ENCODE assay signal across 10 cellular contexts in genomic region chr5:173016069-173016455, GRCh38. TPM values are rescaled to one million over a fixed set of nuclear protein-coding genes. Genes with fewer than 3 reads are reported as not detected.
DNase-seq lines count a peak whose midpoint lies in the region; ATAC-seq and TF ChIP-seq lines count a peak whose summit lies in the region.
"Had no signal": no experiment of that assay in that cellular context is flagged by ENCODE, and none has a peak within 500 bp of the region (broad histone marks: within the 10 kb centered on the region; RNA-seq: fewer than 3 reads in every experiment).

No MANE protein-coding gene starts in this region.

- peaks cover 11 to 27% of the 10 kb centered on the region in 2 donors for H3K4me1 ChIP-seq in muscle layer of duodenum (ENCODE audit: control insufficient read depth in 1 of 2, insufficient read depth in 2 of 2, low read length in 2 of 2)
- H3K4me1 ChIP-seq in transverse colon = peaks cover 0 to 41% (median 25%) of the 10 kb centered on the region in 4 donors

- intact Hi-C loops in transverse colon (cut with DNase I; ENCODE audit: low total_unique reads) = no loop called here

- H3K4me3 Mint-ChIP-seq in central memory CD8-positive, alpha-beta T cell = no peak overlapping the region

- TF ChIP-seq POLR2A in transverse colon (IDR thresholded peaks at IDR 0.05) = no peak

- no peaks in the 10 kb centered on the region for H3K27me3 ChIP-seq in muscle layer of duodenum (ENCODE audit: low read depth, low read length)
- no peaks in the 10 kb centered on the region for H3K27me3 ChIP-seq in transverse colon
- H3K27me3 ChIP-seq: BLaER1 treated with 17β-estradiol and CSF1 and Interleukin-3, amounts not matched to agents 10 nM and 100 nM had no signal

- DNase-seq in activated naive CD4-positive, alpha-beta T cell treated with anti-CD3 and anti-CD28 coated beads, Interleukin-2, amount 50 U/mL, for 72 hours (ENCODE audit: low spot score in 2 of 2) = no peak
- DNase-seq in activated naive CD4-positive, alpha-beta T cell (lab: John Stamatoyannopoulos, UW) = no peak
- no peak for DNase-seq in central memory CD8-positive, alpha-beta T cell (ENCODE audit: low spot score in 2 of 2)
- DNase-seq in transverse colon = no peak
- no peak for DNase-seq in SW480 (ENCODE audit: low spot score)
- no peak for DNase-seq in NCI-H2029 treated with DMSO at 0.1 percent for 48 hours (lab: John Stamatoyannopoulos, UW)
- DNase-seq: NCI-H524 had no signal

- in situ Hi-C loops in transverse colon (cut with MboI; ENCODE audit: low pct_ligation_motif_present in 1 of 4, low pct_unique_long_range_greater_than_20kb in 1 of 4, low sequenced_read_pairs in 3 of 4) = no loop called here

- H3K36me3 Mint-ChIP-seq in activated naive CD4-positive, alpha-beta T cell treated with anti-CD3 and anti-CD28 coated beads, Interleukin-2, amount 50 U/mL, for 72 hours = peaks cover 0 to 30% of the 10 kb centered on the region in 2 donors
- H3K36me3 Mint-ChIP-seq in central memory CD8-positive, alpha-beta T cell (ENCODE audit: insufficient read depth) = peaks cover 12% of the 10 kb centered on the region

- WGBS in transverse colon (ENCODE audit: low coverage in 1 of 2), 2 donors = 88 to 100% methylated on average over 1 to 6 of the region's 6 CpGs

- H3K9me3 ChIP-seq in muscle layer of duodenum (ENCODE audit: control insufficient read depth in 1 of 2, low read length in 2 of 2) = no peaks in the 10 kb centered on the region
- no peaks in the 10 kb centered on the region for H3K9me3 ChIP-seq in transverse colon
- H3K9me3 ChIP-seq: BLaER1 treated with 17β-estradiol and CSF1 and Interleukin-3, amounts not matched to agents 10 nM and 100 nM had no signal

- no peak for TF ChIP-seq EP300 in transverse colon (IDR thresholded peaks at IDR 0.05; ENCODE audit: low read depth)

- no peak for ATAC-seq in activated naive CD4-positive, alpha-beta T cell treated with anti-CD3 and anti-CD28 coated beads, Interleukin-2, amount 50 U/mL, for 72 hours
- no peak for ATAC-seq in central memory CD8-positive, alpha-beta T cell (replicated peaks; ENCODE audit: extremely low read depth, poor library complexity, severe bottlenecking)
- no peak for ATAC-seq in GM19023 (IDR thresholded peaks at IDR 0.05; ENCODE audit: unreplicated experiment)

- no peaks in the 10 kb centered on the region for H3K27me3 Mint-ChIP-seq in central memory CD8-positive, alpha-beta T cell

- H3K9me3 Mint-ChIP-seq in activated naive CD4-positive, alpha-beta T cell treated with anti-CD3 and anti-CD28 coated beads, Interleukin-2, amount 50 U/mL, for 72 hours = no peaks in the 10 kb centered on the region
- no peaks in the 10 kb centered on the region for H3K9me3 Mint-ChIP-seq in central memory CD8-positive, alpha-beta T cell

- no peak overlapping the region for H3K4me3 ChIP-seq in muscle layer of duodenum (ENCODE audit: low read depth in 1 of 2, low read length in 2 of 2)
- no peak overlapping the region for H3K4me3 ChIP-seq in transverse colon
- H3K4me3 ChIP-seq: BLaER1 treated with 17β-estradiol and CSF1 and Interleukin-3, amounts not matched to agents 10 nM and 100 nM had no signal

- peak overlapping the region; percentile 65 to 73 for H3K27ac Mint-ChIP-seq in activated naive CD4-positive, alpha-beta T cell treated with anti-CD3 and anti-CD28 coated beads, Interleukin-2, amount 50 U/mL, for 72 hours
- peak overlapping the region; percentile 72 for H3K27ac Mint-ChIP-seq in central memory CD8-positive, alpha-beta T cell (ENCODE audit: low read depth)

- H3K36me3 ChIP-seq in muscle layer of duodenum (ENCODE audit: control insufficient read depth in 1 of 2, insufficient read depth in 2 of 2, low read length in 2 of 2) (no peaks in the 10 kb centered on the region), transverse colon (peaks cover 0 to under 1% (median 0%) of the 10 kb centered on the region in 4 donors)

- H3K27ac ChIP-seq in muscle layer of duodenum (ENCODE audit: low read length) (peak overlapping the region; percentile 69), transverse colon (peak overlapping the region; percentile 56 to 76 (median 68))

- H3K4me1 Mint-ChIP-seq in central memory CD8-positive, alpha-beta T cell = peaks cover 53% of the 10 kb centered on the region

- no peak for TF ChIP-seq CTCF in transverse colon (IDR thresholded peaks at IDR 0.05)

RNA-seq across cellular contexts. Expression of gene ATP6V0E1, which starts 32.5 kb away (rescaled TPM):
- 10 to 100 TPM; 84.7 to 88.3 TPM for total RNA-seq in activated naive CD4-positive, alpha-beta T cell treated with anti-CD3 and anti-CD28 coated beads, Interleukin-2, amount 50 U/mL, for 72 hours
- 100 to 1,000 TPM in 3 of 4 donors, 10 to 100 TPM in 1; 60.9 to 212 (median 138) TPM for total RNA-seq in transverse colon

RNA-seq across cellular contexts. Expression of gene CREBRF, which starts 40.1 kb away (rescaled TPM):
- total RNA-seq in activated naive CD4-positive, alpha-beta T cell treated with anti-CD3 and anti-CD28 coated beads, Interleukin-2, amount 50 U/mL, for 72 hours = 10 to 100 TPM; 12.7 to 39.6 TPM
- 10 to 100 TPM; 24.3 to 40.6 (median 32.3) TPM for total RNA-seq in transverse colon

RNA-seq across cellular contexts. Expression of gene RPL26L1, which starts 56.8 kb away (rescaled TPM):
- 10 to 100 TPM; 53.5 to 61.6 TPM for total RNA-seq in activated naive CD4-positive, alpha-beta T cell treated with anti-CD3 and anti-CD28 coated beads, Interleukin-2, amount 50 U/mL, for 72 hours
- total RNA-seq in transverse colon = 10 to 100 TPM in 2 of 4 donors, 1 to 10 TPM in 1, not detected in 1; 1.6 to 22.3 (median 19.5) TPM
